Comparison of ENCODE assay signal across 1 cellular context in genomic region chr6:89970609-89971337, GRCh38.
A peak's percentile ranks its signal among the peaks of the same experiment; 100 is the strongest.
TF ChIP-seq lines count a peak whose summit lies in the region.

No MANE protein-coding gene starts in this region.

TF ChIP-seq in K562, 482 proteins besides CTCF, POLR2A, EP300 and RAD21 (continued from another document):
- TF ChIP-seq CUX1 (CRISPR knock-in tag; IDR thresholded peaks at IDR 0.05) (no peak), NKRF (IDR thresholded peaks at IDR 0.05; ENCODE audit: borderline replicate concordance) (no peak), ZNF197 (CRISPR knock-in tag; IDR thresholded peaks at IDR 0.05; ENCODE audit: low read depth) (no peak), ARID3A (IDR thresholded peaks at IDR 0.05; ENCODE audit: borderline replicate concordance, low read depth, low read length) (no peak), ZNF766 (CRISPR knock-in tag; conservative IDR thresholded peaks at IDR 0.05) (0 out of 2 replicates have a peak, but pooled peaks have one; percentile 21), EWSR1 (IDR thresholded peaks at IDR 0.05; ENCODE audit: borderline replicate concordance, low read depth, partially characterized antibody) (no peak), MYC (IDR thresholded peaks at IDR 0.05; ENCODE audit: low read depth, low read length) (no peak), MYC (CRISPR knock-in tag; IDR thresholded peaks at IDR 0.05; ENCODE audit: borderline replicate concordance, low read depth) (no peak), SMAD4 (CRISPR knock-in tag; conservative IDR thresholded peaks at IDR 0.05) (no peak), RBM39 (optimal IDR thresholded peaks at IDR 0.05; ENCODE audit: low read depth, low read length) (no peak), NRF1 (conservative IDR thresholded peaks at IDR 0.05 in 1 of 2, IDR thresholded peaks at IDR 0.05 in 1 of 2) (peak; percentile 46 to 47; a peak in 3 of 4 replicates), SREBF2 (CRISPR knock-in tag; IDR thresholded peaks at IDR 0.05) (no peak), ZNF740 (CRISPR knock-in tag; IDR thresholded peaks at IDR 0.05) (0 out of 2 replicates have a peak, but pooled peaks have one; percentile 22), ZNF740 (tag; IDR thresholded peaks at IDR 0.05) (no peak), HEY1 (CRISPR knock-in tag; IDR thresholded peaks at IDR 0.05; ENCODE audit: borderline replicate concordance) (0 out of 2 replicates have a peak, but pooled peaks have one; percentile 14), ZZZ3 (IDR thresholded peaks at IDR 0.05) (no peak), MAZ (CRISPR knock-in tag; conservative IDR thresholded peaks at IDR 0.05 in 1 of 2, IDR thresholded peaks at IDR 0.05 in 1 of 2) (peak in 1 of 2 experiments; percentile 51; a peak in 1 of 4 replicates)
